Comparison of ENCODE assay signal across 11 cellular contexts in genomic region chr1:232766224-232766890, GRCh38. TPM values are rescaled to one million over a fixed set of nuclear protein-coding genes. Genes with fewer than 3 reads are reported as not detected.
DNase-seq lines count a peak whose midpoint lies in the region; ATAC-seq and TF ChIP-seq lines count a peak whose summit lies in the region.
"Had no signal": no experiment of that assay in that cellular context is flagged by ENCODE, and none has a peak within 500 bp of the region (broad histone marks: within the 10 kb centered on the region; RNA-seq: fewer than 3 reads in every experiment).

No MANE protein-coding gene starts in this region.

- H3K27me3 Mint-ChIP-seq in activated T-helper 2 cell treated with anti-CD3 and anti-CD28 coated beads, Interferon-gamma antibody, Interleukin-2, Interleukin-4, amounts not matched to agents 10 μg/mL and 5 μg/mL and 100 μg/mL, durations not matched to agents 14 hours and 24 hours and 36 hours (ENCODE audit: low read depth), result peaks cover 8% of the 10 kb centered on the region

- no peaks in the 10 kb centered on the region for H3K27me3 ChIP-seq in esophagus squamous epithelium
- no peaks in the 10 kb centered on the region for H3K27me3 ChIP-seq in gastrocnemius medialis
- no peaks in the 10 kb centered on the region for H3K27me3 ChIP-seq in right atrium auricular region

- no peak overlapping the region for H3K4me3 Mint-ChIP-seq in activated T-helper 2 cell treated with anti-CD3 and anti-CD28 coated beads, Interferon-gamma antibody, Interleukin-2, Interleukin-4, amounts not matched to agents 10 μg/mL and 5 μg/mL and 100 μg/mL, durations not matched to agents 14 hours and 24 hours and 36 hours (ENCODE audit: low read depth)

- H3K36me3 ChIP-seq in esophagus squamous epithelium (no peaks in the 10 kb centered on the region), gastrocnemius medialis (no peaks in the 10 kb centered on the region), right atrium auricular region (no peaks in the 10 kb centered on the region)

- peak; percentile 79 for DNase-seq in HK-2 (ENCODE audit: unreplicated experiment)
- DNase-seq in esophagus squamous epithelium (lab: John Stamatoyannopoulos, UW), result no peak
- DNase-seq in gastrocnemius medialis, result peak; percentile 35 to 59
- DNase-seq in ecto neural progenitor cell (ENCODE audit: low spot score), result no peak
- DNase-seq in right atrium auricular region (ENCODE audit: low spot score), result no peak
- DNase-seq in activated T-helper 2 cell treated with anti-CD3 and anti-CD28 coated beads, Interferon-gamma antibody, Interleukin-2, Interleukin-4, amounts not matched to agents 10 μg/mL and 5 μg/mL and 100 μg/mL, durations not matched to agents 14 hours and 24 hours and 36 hours (ENCODE audit: low spot score), result no peak
- DNase-seq: DND-41; stimulated activated CD8-positive, alpha-beta memory T cell treated with anti-CD3 and anti-CD28 coated beads, Interleukin-4, amount 100 ng/mL, for 48 hours; T-helper 9 cell had no signal

- peak; percentile 85 for ATAC-seq in GM19023 (IDR thresholded peaks at IDR 0.05; ENCODE audit: unreplicated experiment)
- peak; percentile 48 to 61 for ATAC-seq in gastrocnemius medialis
- no peak for ATAC-seq in GM18868 (IDR thresholded peaks at IDR 0.05; ENCODE audit: unreplicated experiment)

- H3K9me3 Mint-ChIP-seq in activated T-helper 2 cell treated with anti-CD3 and anti-CD28 coated beads, Interferon-gamma antibody, Interleukin-2, Interleukin-4, amounts not matched to agents 10 μg/mL and 5 μg/mL and 100 μg/mL, durations not matched to agents 14 hours and 24 hours and 36 hours, result peaks cover 4% of the 10 kb centered on the region

- peaks cover 2% of the 10 kb centered on the region for H3K4me1 Mint-ChIP-seq in activated T-helper 2 cell treated with anti-CD3 and anti-CD28 coated beads, Interferon-gamma antibody, Interleukin-2, Interleukin-4, amounts not matched to agents 10 μg/mL and 5 μg/mL and 100 μg/mL, durations not matched to agents 14 hours and 24 hours and 36 hours (ENCODE audit: low read depth)

- no peaks in the 10 kb centered on the region for H3K36me3 Mint-ChIP-seq in activated T-helper 2 cell treated with anti-CD3 and anti-CD28 coated beads, Interferon-gamma antibody, Interleukin-2, Interleukin-4, amounts not matched to agents 10 μg/mL and 5 μg/mL and 100 μg/mL, durations not matched to agents 14 hours and 24 hours and 36 hours (ENCODE audit: low read depth)

- H3K27ac Mint-ChIP-seq in activated T-helper 2 cell treated with anti-CD3 and anti-CD28 coated beads, Interferon-gamma antibody, Interleukin-2, Interleukin-4, amounts not matched to agents 10 μg/mL and 5 μg/mL and 100 μg/mL, durations not matched to agents 14 hours and 24 hours and 36 hours, result no peak overlapping the region

- 54 to 62% methylated on average over 8 of the region's 8 CpGs for WGBS in esophagus squamous epithelium, 2 donors

- H3K9me3 ChIP-seq in esophagus squamous epithelium, result no peaks in the 10 kb centered on the region
- H3K9me3 ChIP-seq in gastrocnemius medialis, result no peaks in the 10 kb centered on the region
- no peaks in the 10 kb centered on the region for H3K9me3 ChIP-seq in right atrium auricular region

- H3K4me3 ChIP-seq in esophagus squamous epithelium, result no peak overlapping the region
- no peak overlapping the region for H3K4me3 ChIP-seq in gastrocnemius medialis
- no peak overlapping the region for H3K4me3 ChIP-seq in right atrium auricular region

- H3K4me1 ChIP-seq in esophagus squamous epithelium, result peaks cover 11 to 29% (median 11%) of the 10 kb centered on the region in 3 donors
- peaks cover 12 to 17% of the 10 kb centered on the region in 2 donors for H3K4me1 ChIP-seq in gastrocnemius medialis
- peaks cover 0 to 4% of the 10 kb centered on the region in 2 donors for H3K4me1 ChIP-seq in right atrium auricular region

- intact Hi-C loops in esophagus squamous epithelium (cut with DNase I), result no loop called here
- intact Hi-C loops in gastrocnemius medialis (cut with DNase I; ENCODE audit: low total_unique reads), result loop anchor here (5.0 kb wide), 1 partner anchor 134 kb away; the partner anchor contains the start of gene SIPA1L2
- intact Hi-C loops in activated T-helper 2 cell treated with anti-CD3 and anti-CD28 coated beads, Interferon-gamma antibody, Interleukin-2, Interleukin-4, amounts not matched to agents 10 μg/mL and 5 μg/mL and 100 μg/mL, durations not matched to agents 14 hours and 24 hours and 36 hours (cut with micrococcal nuclease), result no loop called here

- H3K27ac ChIP-seq in esophagus squamous epithelium (peak overlapping the region; percentile 48 to 84 (median 78)), gastrocnemius medialis (peak overlapping the region; percentile 52 to 77 (median 73)), right atrium auricular region (peak overlapping the region in 1 of 2 donors; percentile 72)

- no peak for TF ChIP-seq CTCF in esophagus squamous epithelium (IDR thresholded peaks at IDR 0.05)
- TF ChIP-seq CTCF in gastrocnemius medialis (IDR thresholded peaks at IDR 0.05 in 4 of 5, conservative IDR thresholded peaks at IDR 0.05 in 1 of 5), result no peak
- no peak for TF ChIP-seq CTCF in right atrium auricular region (IDR thresholded peaks at IDR 0.05)

- in situ Hi-C loops in gastrocnemius medialis (cut with MboI; ENCODE audit: low sequenced_read_pairs in 4 of 4), result no loop called here

- TF ChIP-seq POLR2A in esophagus squamous epithelium (IDR thresholded peaks at IDR 0.05) (no peak), gastrocnemius medialis (IDR thresholded peaks at IDR 0.05) (no peak)

RNA-seq across cellular contexts. Expression of gene MAP10, which starts 38.9 kb away (rescaled TPM):
- 1 to 10 TPM in 2 of 4 donors, under 1 TPM in 2; 0.34 to 1.1 (median 1.1) TPM for total RNA-seq in esophagus squamous epithelium
- 1 to 10 TPM; 1.9 to 2.6 (median 2.3) TPM for total RNA-seq in gastrocnemius medialis
- 1 to 10 TPM; 2.1 to 3.2 TPM for total RNA-seq in right atrium auricular region
- total RNA-seq in activated T-helper 2 cell treated with anti-CD3 and anti-CD28 coated beads, Interferon-gamma antibody, Interleukin-2, Interleukin-4, amounts not matched to agents 10 μg/mL and 5 μg/mL and 100 μg/mL, durations not matched to agents 14 hours and 24 hours and 36 hours, result 3.0 and 3.2 TPM in 2 replicates

Comparison
In these comparisons a context has a peak if more than half of its experiments do, and no peak if none do; other contexts are left out.
1. DNase-seq: peak in HK-2 (single experiment) and gastrocnemius medialis (2 of 2); none in esophagus squamous epithelium (single experiment), ecto neural progenitor cell (single experiment), right atrium auricular region (single experiment) and activated T-helper 2 cell treated with anti-CD3 and anti-CD28 coated beads, Interferon-gamma antibody, Interleukin-2, Interleukin-4, amounts not matched to agents 10 μg/mL and 5 μg/mL and 100 μg/mL, durations not matched to agents 14 hours and 24 hours and 36 hours (single experiment).